ENCODE assay signal across 10 cellular contexts in genomic region chr1:199954701-199955100, GRCh38.
DNase-seq lines count a peak whose midpoint lies in the region; TF ChIP-seq lines count a peak whose summit lies in the region.
"Had no signal": no experiment of that assay in that cellular context is flagged by ENCODE, and none has a peak within 500 bp of the region (broad histone marks: within the 10 kb centered on the region; RNA-seq: fewer than 3 reads in every experiment).

No MANE protein-coding gene starts in this region.

- no peak overlapping the region for H3K4me3 ChIP-seq in MM.1S (ENCODE audit: low read length)
- H3K4me3 ChIP-seq in choroid plexus epithelial cell (ENCODE audit: low read depth, low read length), result no peak overlapping the region

- no peak overlapping the region for H2AFZ ChIP-seq in MM.1S (ENCODE audit: low read length)

- H3K36me3 Mint-ChIP-seq in osteocyte (ENCODE audit: unreplicated experiment), result no peaks in the 10 kb centered on the region
- H3K36me3 Mint-ChIP-seq: naive B cell had no signal

- no peaks in the 10 kb centered on the region for H3K36me3 ChIP-seq in MM.1S (replicated peaks; ENCODE audit: insufficient read depth, low read length)

- no peak overlapping the region for H3K4me3 Mint-ChIP-seq in osteocyte (ENCODE audit: unreplicated experiment)
- H3K4me3 Mint-ChIP-seq: B cell, naive B cell had no signal

- H3K4me1 ChIP-seq in MM.1S (ENCODE audit: low read length), result peaks cover 3% of the 10 kb centered on the region; the same call in 1 of the 2 replicates

- H3F3A ChIP-seq in MM.1S (ENCODE audit: insufficient read depth, low read length), result no peaks in the 10 kb centered on the region

- no peaks in the 10 kb centered on the region for H4K20me1 ChIP-seq in MM.1S (ENCODE audit: insufficient read depth, low read length)

- H3K79me2 ChIP-seq in MM.1S (ENCODE audit: low read length), result no peaks in the 10 kb centered on the region

- no peak overlapping the region for H3K27ac Mint-ChIP-seq in osteocyte (ENCODE audit: unreplicated experiment)
- H3K27ac Mint-ChIP-seq: B cell had no signal

- H3K27me3 Mint-ChIP-seq in osteocyte (ENCODE audit: unreplicated experiment), result peaks cover 7% of the 10 kb centered on the region

- no peak overlapping the region for H3K27ac ChIP-seq in MM.1S (ENCODE audit: low read length)

- no peak overlapping the region for H3K9ac ChIP-seq in MM.1S (ENCODE audit: low read length)

- no peaks in the 10 kb centered on the region for H3K4me1 Mint-ChIP-seq in osteocyte (ENCODE audit: unreplicated experiment)
- H3K4me1 Mint-ChIP-seq: B cell, naive B cell had no signal

- H3K9me3 Mint-ChIP-seq in osteocyte (ENCODE audit: unreplicated experiment), result no peaks in the 10 kb centered on the region

- H3K4me2 ChIP-seq in MM.1S (ENCODE audit: low read depth, low read length), result no peak overlapping the region

- DNase-seq in NCI-H82 (lab: John Stamatoyannopoulos, UW), result peak; percentile 31
- no peak for DNase-seq in NCI-H82 treated with DMSO at 0.1 percent for 48 hours (lab: John Stamatoyannopoulos, UW; ENCODE audit: unreplicated experiment)
- DNase-seq in MM.1S, result no peak
- peak; percentile 12 for DNase-seq in choroid plexus epithelial cell (ENCODE audit: low read depth)
- no peak for DNase-seq in osteocyte (ENCODE audit: extremely low spot score, unreplicated experiment)
- DNase-seq in NCI-H345 (lab: John Stamatoyannopoulos, UW), result no peak
- no peak for DNase-seq in SW 1271 (lab: John Stamatoyannopoulos, UW)
- no peak for DNase-seq in T-helper 9 cell
- DNase-seq: naive B cell had no signal

- peak; percentile 62 for TF ChIP-seq CTCF in MM.1S (IDR thresholded peaks at IDR 0.05; ENCODE audit: low read length)
- peak; percentile 64 for TF ChIP-seq CTCF in choroid plexus epithelial cell (conservative IDR thresholded peaks at IDR 0.05; ENCODE audit: low read depth, low read length)
- peak; percentile 29 for TF ChIP-seq CTCF in osteocyte (IDR thresholded peaks at IDR 0.05)

- no peaks in the 10 kb centered on the region for H3K27me3 ChIP-seq in MM.1S (replicated peaks; ENCODE audit: insufficient read depth, low read length)

- no peaks in the 10 kb centered on the region for H3K9me3 ChIP-seq in MM.1S (replicated peaks; ENCODE audit: insufficient read depth, low read length)

- H3K9me2 ChIP-seq in MM.1S (replicated peaks; ENCODE audit: insufficient read depth, low read length), result no peaks in the 10 kb centered on the region

Comparison
In these comparisons a context has a peak if more than half of its experiments do, and no peak if none do; other contexts are left out.
1. DNase-seq: peak in NCI-H82 (single experiment) and choroid plexus epithelial cell (single experiment); none in NCI-H82 treated with DMSO at 0.1 percent for 48 hours (single experiment), MM.1S (single experiment), osteocyte (single experiment), NCI-H345 (single experiment), SW 1271 (0 of 2) and T-helper 9 cell (single experiment).
2. Peak in every context shown above with its lines, with median percentiles within 50 percentile points of each other: CTCF ChIP-seq.